1 cellular context compared by ENCODE assay signal in genomic region chr13:35283856-35284255, GRCh38.
TF ChIP-seq lines count a peak whose summit lies in the region.

No MANE protein-coding gene starts in this region.

TF ChIP-seq in HepG2, 621 proteins besides CTCF, POLR2A, EP300 and RAD21 (continued from another document and continues in another):
- TF ChIP-seq SMARCE1 (IDR thresholded peaks at IDR 0.05; ENCODE audit: borderline replicate concordance) (peak; percentile 38; the same call in 1 of the 2 replicates), TBX3 (IDR thresholded peaks at IDR 0.05; ENCODE audit: borderline replicate concordance) (peak; percentile 87), DPF2 (CRISPR knock-in tag; IDR thresholded peaks at IDR 0.05; ENCODE audit: borderline replicate concordance, low read depth) (peak; percentile 87), TRIM24 (CRISPR knock-in tag; IDR thresholded peaks at IDR 0.05) (0 out of 2 replicates have a peak, but pooled peaks have one; percentile 31), ZNF503 (CRISPR knock-in tag; IDR thresholded peaks at IDR 0.05) (no peak), BHLHE40 (IDR thresholded peaks at IDR 0.05; ENCODE audit: low read length) (peak; percentile 67), NR2F6 (IDR thresholded peaks at IDR 0.05) (peak; percentile 18; the same call in 1 of the 2 replicates), NR2F6 (CRISPR knock-in tag; IDR thresholded peaks at IDR 0.05) (peak; percentile 11; the same call in 1 of the 2 replicates), FOXJ3 (CRISPR knock-in tag; IDR thresholded peaks at IDR 0.05; ENCODE audit: borderline replicate concordance) (peak; percentile 58; the same call in 1 of the 2 replicates), ZNF292 (CRISPR knock-in tag; IDR thresholded peaks at IDR 0.05; ENCODE audit: borderline replicate concordance, low read depth) (0 out of 2 replicates have a peak, but pooled peaks have one; percentile 46), PAXIP1 (CRISPR knock-in tag; conservative IDR thresholded peaks at IDR 0.05) (peak; percentile 83), HDAC2 (CRISPR knock-in tag; IDR thresholded peaks at IDR 0.05) (peak; percentile 43; the same call in 1 of the 2 replicates), ZGPAT (CRISPR knock-in tag; IDR thresholded peaks at IDR 0.05) (0 out of 2 replicates have a peak, but pooled peaks have one; percentile 43), MEF2D (CRISPR knock-in tag; IDR thresholded peaks at IDR 0.05) (0 out of 2 replicates have a peak, but pooled peaks have one; percentile 34), SOX13 (IDR thresholded peaks at IDR 0.05) (peak; percentile 61; the same call in 1 of the 2 replicates), SOX13 (CRISPR knock-in tag; conservative IDR thresholded peaks at IDR 0.05 in 1 of 2, IDR thresholded peaks at IDR 0.05 in 1 of 2) (peak in 1 of 2 experiments; percentile 77; a peak in 2 of 4 replicates), E2F5 (CRISPR knock-in tag; conservative IDR thresholded peaks at IDR 0.05) (no peak), ZMYM4 (CRISPR knock-in tag; IDR thresholded peaks at IDR 0.05) (peak; percentile 74), ZNF674 (CRISPR knock-in tag; IDR thresholded peaks at IDR 0.05; ENCODE audit: low read depth) (no peak), TSC22D2 (CRISPR knock-in tag; IDR thresholded peaks at IDR 0.05; ENCODE audit: borderline replicate concordance) (no peak), ZNF446 (CRISPR knock-in tag; IDR thresholded peaks at IDR 0.05) (no peak), ZMYM3 (CRISPR knock-in tag; IDR thresholded peaks at IDR 0.05) (peak; percentile 34; the same call in 1 of the 2 replicates), YEATS4 (CRISPR knock-in tag; IDR thresholded peaks at IDR 0.05; ENCODE audit: borderline replicate concordance) (no peak), POLR2AphosphoS2 (IDR thresholded peaks at IDR 0.05; ENCODE audit: low read depth, low read length) (no peak), MAX (IDR thresholded peaks at IDR 0.05) (peak; percentile 49; the same call in 1 of the 2 replicates), AHDC1 (CRISPR knock-in tag; IDR thresholded peaks at IDR 0.05; ENCODE audit: borderline replicate concordance) (peak; percentile 96), NFIC (IDR thresholded peaks at IDR 0.05; ENCODE audit: low read length) (peak; percentile 97), ZNF501 (CRISPR knock-in tag; IDR thresholded peaks at IDR 0.05) (no peak), KMT2A (CRISPR knock-in tag; IDR thresholded peaks at IDR 0.05) (no peak), FOXO1 (CRISPR knock-in tag; IDR thresholded peaks at IDR 0.05) (peak; percentile 86; the same call in 1 of the 2 replicates), NCOA2 (CRISPR knock-in tag; IDR thresholded peaks at IDR 0.05) (peak; percentile 39; the same call in 1 of the 2 replicates), MXI1 (IDR thresholded peaks at IDR 0.05; ENCODE audit: borderline replicate concordance, low read depth, low read length) (peak; percentile 66; the same call in 2 of the 3 replicates), BCL6 (CRISPR knock-in tag; IDR thresholded peaks at IDR 0.05) (0 out of 2 replicates have a peak, but pooled peaks have one; percentile 18), CREB1 (IDR thresholded peaks at IDR 0.05) (peak; percentile 3; the same call in 1 of the 2 replicates), CREB1 (CRISPR knock-in tag; IDR thresholded peaks at IDR 0.05) (peak; percentile 63; the same call in 1 of the 2 replicates), ARID4A (CRISPR knock-in tag; IDR thresholded peaks at IDR 0.05; ENCODE audit: borderline replicate concordance) (no peak; the same call in 1 of the 2 replicates), RXRB (CRISPR knock-in tag; IDR thresholded peaks at IDR 0.05; ENCODE audit: borderline replicate concordance) (peak; percentile 71), HOXD1 (CRISPR knock-in tag; IDR thresholded peaks at IDR 0.05) (no peak), POGZ (CRISPR knock-in tag; IDR thresholded peaks at IDR 0.05) (peak; percentile 88)
